ENCODE assay signal across 8 cellular contexts in the genomic region with DNA sequence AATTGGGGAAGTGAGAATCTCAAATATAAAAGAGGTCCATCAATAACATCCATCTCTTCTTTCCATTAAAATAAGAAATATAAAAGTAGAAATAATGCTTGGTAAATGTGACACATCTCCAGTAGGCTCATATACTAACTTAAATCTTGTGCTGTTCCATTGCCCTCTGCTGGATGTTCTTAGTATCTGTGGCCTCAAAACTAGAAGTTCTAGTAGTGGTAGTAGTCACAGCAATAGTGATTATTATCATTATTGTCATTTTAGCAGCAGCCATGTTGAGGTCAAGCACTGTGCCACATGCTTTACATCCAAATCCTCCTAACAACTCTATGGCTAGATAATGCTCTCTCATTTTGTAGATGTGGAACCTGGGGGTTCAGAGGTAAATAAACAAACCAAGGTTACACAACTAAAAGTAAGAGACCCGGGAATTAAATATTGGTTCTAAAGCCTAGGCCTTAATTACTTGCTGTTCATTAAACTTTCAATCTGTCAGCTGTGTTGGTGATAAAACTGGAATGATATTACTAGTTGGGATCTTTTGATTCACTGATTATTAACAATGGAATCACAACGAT. TPM values are rescaled to one million over a fixed set of nuclear protein-coding genes. Genes with fewer than 3 reads are reported as not detected.
A peak's percentile ranks its signal among the peaks of the same experiment; 100 is the strongest.
DNase-seq lines count a peak whose midpoint lies in the region; ATAC-seq and TF ChIP-seq lines count a peak whose summit lies in the region.

No MANE protein-coding gene starts in this region.

- no peak overlapping the region for H3K27ac ChIP-seq in coronary artery
- no peak overlapping the region for H3K27ac ChIP-seq in right lobe of liver
- H3K27ac ChIP-seq in upper lobe of right lung, result no peak overlapping the region

- no peak for DNase-seq in activated T-cell treated with anti-CD3 and anti-CD28 coated beads, Interleukin-2, amount 50 U/mL, for 4 hours
- DNase-seq in activated T-cell treated with anti-CD3 and anti-CD28 coated beads for 4 hours (no peak), HFF-Myc (ENCODE audit: extremely low read depth, low read depth) (peak; percentile 27), MV-4-11 (lab: John Stamatoyannopoulos, UW) (peak; percentile 67), SIG-M5 (lab: John Stamatoyannopoulos, UW) (peak; percentile 21), coronary artery (ENCODE audit: low spot score) (no peak), right lobe of liver (no peak), upper lobe of right lung (no peak)

- 46% methylated on average over 2 of the region's 2 CpGs for WGBS in right lobe of liver (ENCODE audit: insufficient coverage, low coverage, low lambda C conversion rate, missing lambda C conversion rate)

- H3K36me3 ChIP-seq in right lobe of liver (no peaks in the 10 kb centered on the region), upper lobe of right lung (no peaks in the 10 kb centered on the region)

- H3K4me1 Mint-ChIP-seq in activated T-cell treated with anti-CD3 and anti-CD28 coated beads, Interleukin-2, amount 50 U/mL, for 4 hours (ENCODE audit: low read depth), result peaks cover 22% of the 10 kb centered on the region

- H3K4me3 ChIP-seq in HFF-Myc (replicated peaks; ENCODE audit: low read depth, low read length), result no peak overlapping the region
- H3K4me3 ChIP-seq in coronary artery, result no peak overlapping the region
- no peak overlapping the region for H3K4me3 ChIP-seq in right lobe of liver
- no peak overlapping the region for H3K4me3 ChIP-seq in upper lobe of right lung

- no peaks in the 10 kb centered on the region for H3K9me3 ChIP-seq in right lobe of liver
- no peaks in the 10 kb centered on the region for H3K9me3 ChIP-seq in upper lobe of right lung

- peaks cover 7% of the 10 kb centered on the region for H3K36me3 Mint-ChIP-seq in activated T-cell treated with anti-CD3 and anti-CD28 coated beads, Interleukin-2, amount 50 U/mL, for 4 hours (ENCODE audit: insufficient read depth)

- H3K27me3 Mint-ChIP-seq in activated T-cell treated with anti-CD3 and anti-CD28 coated beads, Interleukin-2, amount 50 U/mL, for 4 hours (ENCODE audit: low read depth), result no peaks in the 10 kb centered on the region

- intact Hi-C loops in right lobe of liver (cut with DNase I) (no loop called here), upper lobe of right lung (cut with DNase I) (loop anchor here (5.0 kb wide), 1 partner anchor 192 kb away; no protein-coding TSS in a partner anchor)

- H3K4me1 ChIP-seq in right lobe of liver (no peaks in the 10 kb centered on the region), upper lobe of right lung (no peaks in the 10 kb centered on the region)

- peak; percentile 61 for TF ChIP-seq CTCF in HFF-Myc (IDR thresholded peaks at IDR 0.05; ENCODE audit: low read depth, low read length, missing control alignments)
- peak; percentile 48 for TF ChIP-seq CTCF in coronary artery (IDR thresholded peaks at IDR 0.05)
- TF ChIP-seq CTCF in right lobe of liver (IDR thresholded peaks at IDR 0.05), result peak; percentile 63 to 73 (median 65)
- TF ChIP-seq CTCF in upper lobe of right lung (IDR thresholded peaks at IDR 0.05), result peak; percentile 76

- peak; percentile 79 for ATAC-seq in activated T-cell treated with anti-CD3 and anti-CD28 coated beads, Interleukin-2, amount 50 U/mL, for 4 hours
- ATAC-seq in right lobe of liver (peak; percentile 75 to 87 (median 77)), upper lobe of right lung (peak; percentile 90)

- H3K4me3 Mint-ChIP-seq in activated T-cell treated with anti-CD3 and anti-CD28 coated beads, Interleukin-2, amount 50 U/mL, for 4 hours, result no peak overlapping the region

- no peaks in the 10 kb centered on the region for H3K27me3 ChIP-seq in right lobe of liver
- H3K27me3 ChIP-seq in upper lobe of right lung, result no peaks in the 10 kb centered on the region

- H3K9me3 Mint-ChIP-seq in activated T-cell treated with anti-CD3 and anti-CD28 coated beads, Interleukin-2, amount 50 U/mL, for 4 hours, result no peaks in the 10 kb centered on the region

- TF ChIP-seq POLR2A in right lobe of liver (IDR thresholded peaks at IDR 0.05), result no peak

RNA-seq across cellular contexts. Expression of a gene that starts 20.2 kb away (rescaled TPM):
- total RNA-seq in activated T-cell treated with anti-CD3 and anti-CD28 coated beads, Interleukin-2, amount 50 U/mL, for 4 hours, result 10 to 100 TPM; 29.8 to 46.3 (median 33.2) TPM
- total RNA-seq in right lobe of liver (under 1 TPM in 4 of 6 experiments, not detected in 2; 0.24 to 0.61 (median 0.36) TPM), upper lobe of right lung (0.78 TPM)

RNA-seq across cellular contexts. Expression of a gene that starts 42.2 kb away (rescaled TPM):
- 10 to 100 TPM; 81.5 to 93.9 (median 88.8) TPM for total RNA-seq in activated T-cell treated with anti-CD3 and anti-CD28 coated beads, Interleukin-2, amount 50 U/mL, for 4 hours
- total RNA-seq in right lobe of liver (10 to 100 TPM; 19.9 to 57.8 (median 27.1) TPM), upper lobe of right lung (48.6 TPM)

RNA-seq across cellular contexts. Expression of a gene that starts 42.3 kb away (rescaled TPM):
- 10 to 100 TPM; 12.2 to 13.5 (median 12.3) TPM for total RNA-seq in activated T-cell treated with anti-CD3 and anti-CD28 coated beads, Interleukin-2, amount 50 U/mL, for 4 hours
- total RNA-seq in right lobe of liver, result 10 to 100 TPM; 12.2 to 24.0 (median 17.7) TPM
- total RNA-seq in upper lobe of right lung, result 40.5 TPM

Comparison
In these comparisons a context has a peak if more than half of its experiments do, and no peak if none do; other contexts are left out.
1. DNase-seq: peak in HFF-Myc (single experiment), MV-4-11 (single experiment) and SIG-M5 (single experiment); none in activated T-cell treated with anti-CD3 and anti-CD28 coated beads, Interleukin-2, amount 50 U/mL, for 4 hours (single experiment), activated T-cell treated with anti-CD3 and anti-CD28 coated beads for 4 hours (single experiment), coronary artery (single experiment), right lobe of liver (0 of 3) and upper lobe of right lung (single experiment).
2. RNA of a gene that starts 20.2 kb away (total RNA-seq): 29.8 to 46.3 TPM in activated T-cell treated with anti-CD3 and anti-CD28 coated beads, Interleukin-2, amount 50 U/mL, for 4 hours; 0.78 TPM in upper lobe of right lung (single experiment) and 0.24 to 0.61 TPM in right lobe of liver; every median in the first group is over 10 times any median in the second.
3. Peak in every context shown above with its lines, with median percentiles within 50 percentile points of each other: ATAC-seq and CTCF ChIP-seq.